1 cellular context compared by ENCODE assay signal in genomic region chr6:15062311-15063252, GRCh38.
TF ChIP-seq lines count a peak whose summit lies in the region.

No MANE protein-coding gene starts in this region.

TF ChIP-seq in K562, 482 proteins besides CTCF, POLR2A, EP300 and RAD21 (continued from another document and continues in another):
- TF ChIP-seq CHD7 (IDR thresholded peaks at IDR 0.05; ENCODE audit: low read depth, low read length) (no peak), ATF4 (CRISPR knock-in tag; IDR thresholded peaks at IDR 0.05) (peak; percentile 75), AFF4 (CRISPR knock-in tag; IDR thresholded peaks at IDR 0.05) (no peak), ZNF518B (CRISPR knock-in tag; IDR thresholded peaks at IDR 0.05) (no peak), ZNF589 (CRISPR knock-in tag; IDR thresholded peaks at IDR 0.05; ENCODE audit: low read depth) (peak; percentile 83), THRB (CRISPR knock-in tag; conservative IDR thresholded peaks at IDR 0.05) (no peak), ZNF449 (CRISPR knock-in tag; IDR thresholded peaks at IDR 0.05) (no peak), HEY1 (CRISPR knock-in tag; IDR thresholded peaks at IDR 0.05; ENCODE audit: borderline replicate concordance) (no peak), CREM (IDR thresholded peaks at IDR 0.05; ENCODE audit: low read depth) (peak; percentile 84), TAF7 (tag; IDR thresholded peaks at IDR 0.05) (0 out of 2 replicates have a peak, but pooled peaks have one; percentile 5), HCFC1 (IDR thresholded peaks at IDR 0.05; ENCODE audit: low read depth, low read length) (0 out of 2 replicates have a peak, but pooled peaks have one; percentile 4), ZBTB11 (CRISPR knock-in tag; IDR thresholded peaks at IDR 0.05) (peak in 1 of 3 experiments; percentile 63; a peak in 1 of 6 replicates), EP400 (IDR thresholded peaks at IDR 0.05) (peak; percentile 78), RBBP5 (IDR thresholded peaks at IDR 0.05; ENCODE audit: borderline replicate concordance, insufficient read depth, low read length, poor library complexity, severe bottlenecking) (peak; percentile 39), KDM1A (IDR thresholded peaks at IDR 0.05) (peak; percentile 84 to 86; a peak in 3 of 4 replicates), JUNB (CRISPR knock-in tag; conservative IDR thresholded peaks at IDR 0.05) (peak; percentile 58; the same call in 1 of the 2 replicates), ZKSCAN8 (CRISPR knock-in tag; IDR thresholded peaks at IDR 0.05) (peak; percentile 72), JUN (IDR thresholded peaks at IDR 0.05; ENCODE audit: borderline replicate concordance, low read depth, low read length) (peak; percentile 95), JUN (CRISPR knock-in tag; IDR thresholded peaks at IDR 0.05; ENCODE audit: borderline replicate concordance) (peak; percentile 97; the same call in 1 of the 2 replicates), MAZ (CRISPR knock-in tag; conservative IDR thresholded peaks at IDR 0.05 in 1 of 2, IDR thresholded peaks at IDR 0.05 in 1 of 2) (0 out of 4 replicates have a peak, but pooled peaks have one; percentile 38 to 64), NCOA6 (IDR thresholded peaks at IDR 0.05) (no peak), NR2C2 (CRISPR knock-in tag; IDR thresholded peaks at IDR 0.05) (peak; percentile 73; the same call in 1 of the 2 replicates), NR2C2 (tag; IDR thresholded peaks at IDR 0.05) (peak; percentile 72), ZNF175 (CRISPR knock-in tag; IDR thresholded peaks at IDR 0.05; ENCODE audit: low read depth) (peak; percentile 96), FOSL1 (tag; conservative IDR thresholded peaks at IDR 0.05) (peak; percentile 95), TCF7 (IDR thresholded peaks at IDR 0.05; ENCODE audit: borderline replicate concordance) (0 out of 2 replicates have a peak, but pooled peaks have one; percentile 32), ZNF274 (IDR thresholded peaks at IDR 0.05; ENCODE audit: borderline replicate concordance, low read depth, low read length) (no peak), RFX7 (CRISPR knock-in tag; IDR thresholded peaks at IDR 0.05) (no peak), HDAC6 (IDR thresholded peaks at IDR 0.05; ENCODE audit: low read depth, low read length) (no peak)
